9 cellular contexts compared by ENCODE assay signal in genomic region chr13:97109841-97110492, GRCh38.
DNase-seq lines count a peak whose midpoint lies in the region; ATAC-seq, FAIRE-seq and TF ChIP-seq lines count a peak whose summit lies in the region.
"Had no signal": no experiment of that assay in that cellular context is flagged by ENCODE, and none has a peak within 500 bp of the region (broad histone marks: within the 10 kb centered on the region; RNA-seq: fewer than 3 reads in every experiment).

No MANE protein-coding gene starts in this region.

- no peak overlapping the region for H2BK5ac ChIP-seq in H1 (ENCODE audit: low read depth, low read length)

- H3K9ac ChIP-seq in H1 (replicated peaks in 1 of 4; ENCODE audit: extremely low read depth in 1 of 4, low read depth in 3 of 4, low read length in 3 of 4), result no peak overlapping the region

- no peaks in the 10 kb centered on the region for H3K79me2 ChIP-seq in H1 (ENCODE audit: control insufficient read depth in 1 of 2, insufficient read depth in 2 of 2, low read length in 2 of 2)

- peak overlapping the region in 4 of 7 donors; percentile 39 to 62 (median 44) for H3K4me3 Mint-ChIP-seq in CD8-positive, alpha-beta memory T cell

- no peak overlapping the region for H3K27ac ChIP-seq in CD8-positive, alpha-beta memory T cell (ENCODE audit: low read depth, low read length)
- H3K27ac ChIP-seq in HL-60 (replicated peaks) (no peak overlapping the region), H1 (ENCODE audit: low read depth, low read length) (no peak overlapping the region)

- H4K8ac ChIP-seq in H1 (ENCODE audit: extremely low read depth, insufficient read depth, low read length), result no peak overlapping the region

- no peak overlapping the region for H3K23ac ChIP-seq in H1 (ENCODE audit: insufficient read length)

- peak; percentile 93 to 97 for TF ChIP-seq RAD21 in H1 (IDR thresholded peaks at IDR 0.05 in 1 of 2, conservative IDR thresholded peaks at IDR 0.05 in 1 of 2; ENCODE audit: low read depth in 2 of 2, low read length in 2 of 2)

- H3K14ac ChIP-seq in H1 (ENCODE audit: insufficient read length), result no peak overlapping the region

- H2BK12ac ChIP-seq in H1 (ENCODE audit: low read depth, low read length), result no peak overlapping the region

- FAIRE-seq in H1 (lab: Jason Lieb, UNC), result peak; percentile 24
- FAIRE-seq: endometrium had no signal

- TF ChIP-seq EP300 in H1 (IDR thresholded peaks at IDR 0.05; ENCODE audit: borderline replicate concordance in 1 of 2, low read depth in 2 of 2, low read length in 2 of 2), result no peak

- H3K36me3 Mint-ChIP-seq in CD8-positive, alpha-beta memory T cell, result no peaks in the 10 kb centered on the region

- H2AFZ ChIP-seq in H1 (ENCODE audit: low read length), result peak overlapping the region; percentile 89

- no peak overlapping the region for H4K5ac ChIP-seq in H1 (ENCODE audit: insufficient read length, low read depth, low read length)

- H2BK20ac ChIP-seq in H1 (ENCODE audit: low read length), result no peak overlapping the region

- peak; percentile 75 for TF ChIP-seq CTCF in HL-60 (IDR thresholded peaks at IDR 0.05; ENCODE audit: insufficient read depth, low read length)
- TF ChIP-seq CTCF in H1 (IDR thresholded peaks at IDR 0.05; ENCODE audit: control extremely low read depth in 1 of 3, insufficient read depth in 1 of 3, low read depth in 1 of 3, low read length in 3 of 3), result peak; percentile 79 to 93 (median 85)

- CTCF ChIA-PET in CD8-positive, alpha-beta memory T cell (lab: Charles Lee), result interaction anchor here (0.6 to 8.3 kb wide), 53 partner anchors 9 to 463 kb away, joined by 3 to 181 read pairs (median 4); partner anchors contain the start of genes MBNL2 and RAP2A
- CTCF ChIA-PET in H1 (lab: Charles Lee; ENCODE audit: partially characterized antibody), result interaction anchor here (0.6 to 13.0 kb wide), 39 partner anchors 17 to 650 kb away, joined by 3 to 105 read pairs (median 4); partner anchors contain the start of gene MBNL2

- H3K9me3 ChIP-seq in CD8-positive, alpha-beta memory T cell (ENCODE audit: low read length), result no peaks in the 10 kb centered on the region
- H3K9me3 ChIP-seq in H1 (ENCODE audit: insufficient read depth in 2 of 2, low read depth in 1 of 2, low read length in 1 of 2), result no peaks in the 10 kb centered on the region

- WGBS in H1 (ENCODE audit: extremely low coverage in 1 of 2, insufficient coverage in 1 of 2, insufficient read length in 1 of 2, insufficient replicate concordance in 2 of 2, low coverage in 1 of 2, low lambda C conversion rate in 2 of 2, missing lambda C conversion rate in 1 of 2), 2 experiments, result 25% methylated on average over 32 of the region's 34 CpGs; no CpG with 5 or more reads in 1 of the 2 experiments

- no peak overlapping the region for H3K56ac ChIP-seq in H1 (replicated peaks; ENCODE audit: insufficient read length, low read depth, low read length)

- POLR2A ChIA-PET in CD8-positive, alpha-beta memory T cell (lab: Charles Lee), result interaction anchor here (0.5 to 0.6 kb wide), 2 partner anchors 22 to 248 kb away, joined by 3 read pairs; no protein-coding TSS in a partner anchor
- POLR2A ChIA-PET in H1 (lab: Charles Lee; ENCODE audit: partially characterized antibody), result no interaction called here

- no peak overlapping the region for H3K18ac ChIP-seq in H1 (ENCODE audit: extremely low read depth, low read length)

- H3K4me1 ChIP-seq in CD8-positive, alpha-beta memory T cell (ENCODE audit: insufficient read depth, low read length), result no peaks in the 10 kb centered on the region
- no peaks in the 10 kb centered on the region; a peak in 1 of 7 replicates for H3K4me1 ChIP-seq in H1 (replicated peaks in 1 of 4; ENCODE audit: control insufficient read depth in 3 of 4, insufficient read depth in 4 of 4, low read length in 3 of 4)

- H3K4ac ChIP-seq in H1 (replicated peaks; ENCODE audit: insufficient read length, low read depth, low read length), result no peak overlapping the region

- no peaks in the 10 kb centered on the region for H3K27me3 ChIP-seq in CD8-positive, alpha-beta memory T cell (ENCODE audit: insufficient read depth, low read length, poor library complexity, severe bottlenecking)
- H3K27me3 ChIP-seq in HL-60 (ENCODE audit: insufficient read depth, poor library complexity, severe bottlenecking) (peaks cover 16% of the 10 kb centered on the region), H1 (replicated peaks in 1 of 4; ENCODE audit: control insufficient read depth in 3 of 4, extremely low read depth in 1 of 4, insufficient read depth in 3 of 4, low read length in 3 of 4) (no peaks in the 10 kb centered on the region)

- H3K4me1 Mint-ChIP-seq in CD8-positive, alpha-beta memory T cell, result peaks cover 12 to 17% (median 14%) of the 10 kb centered on the region in 3 donors

- H4K91ac ChIP-seq in H1 (replicated peaks; ENCODE audit: insufficient read length, low read length), result no peak overlapping the region

- no peaks in the 10 kb centered on the region for H3K36me3 ChIP-seq in CD8-positive, alpha-beta memory T cell (ENCODE audit: insufficient read depth, low read length)
- no peaks in the 10 kb centered on the region for H3K36me3 ChIP-seq in H1 (ENCODE audit: control insufficient read depth in 2 of 4, insufficient read depth in 4 of 4, low read length in 3 of 4)

- no peak overlapping the region for H2BK15ac ChIP-seq in H1 (ENCODE audit: low read length)

- no peak overlapping the region for H3K4me3 ChIP-seq in CD8-positive, alpha-beta memory T cell (ENCODE audit: low read length)
- H3K4me3 ChIP-seq in HL-60 (replicated peaks; ENCODE audit: insufficient read depth, low read length) (no peak overlapping the region), H1 (ENCODE audit: extremely low read depth in 1 of 4, insufficient read depth in 2 of 4, low read depth in 3 of 4, low read length in 4 of 4) (peak overlapping the region in 1 of 4 experiments; percentile 22; a peak in 1 of 8 replicates)

- H4K20me1 ChIP-seq in H1 (replicated peaks in 1 of 2; ENCODE audit: control insufficient read depth in 1 of 2, insufficient read depth in 2 of 2, low read length in 2 of 2), result no peaks in the 10 kb centered on the region

- DNase-seq in CD8-positive, alpha-beta memory T cell, result peak; percentile 69 to 79 (median 71)
- DNase-seq in HL-60 (ENCODE audit: low read depth in 1 of 2, low spot score in 1 of 2), result peak; percentile 70 to 91
- DNase-seq in NOMO-1 (lab: John Stamatoyannopoulos, UW; ENCODE audit: unreplicated experiment in 2 of 2), result peak; percentile 87 to 88
- DNase-seq in activated CD8-positive, alpha-beta memory T cell treated with anti-CD3 and anti-CD28 coated beads for 48 hours (ENCODE audit: low read depth in 2 of 3, low spot score in 2 of 3), result peak; percentile 56 to 78 (median 64)
- DNase-seq in H1 (ENCODE audit: low read depth in 1 of 2, low spot score in 2 of 2), result peak; percentile 36 to 92
- DNase-seq in mesenteric fat pad (ENCODE audit: low spot score), result peak; percentile 99
- peak; percentile 42 to 50 for DNase-seq in stimulated activated CD8-positive, alpha-beta memory T cell treated with anti-CD3 and anti-CD28 coated beads, Interleukin-15, amount 100 ng/mL, for 4 hours (ENCODE audit: low read depth in 2 of 2)

- peak overlapping the region in 5 of 8 donors; percentile 58 to 93 (median 78) for H3K27ac Mint-ChIP-seq in CD8-positive, alpha-beta memory T cell

- H3K4me2 ChIP-seq in H1 (ENCODE audit: insufficient read depth in 1 of 2, low read depth in 2 of 2, low read length in 2 of 2), result peak overlapping the region in 1 of 2 experiments; percentile 65; a peak in 3 of 4 replicates

- no peak overlapping the region for H2AK5ac ChIP-seq in H1 (ENCODE audit: low read depth, low read length)

- ATAC-seq in GM19468 (IDR thresholded peaks at IDR 0.05; ENCODE audit: extremely low read depth, unreplicated experiment), result peak; percentile 76

- TF ChIP-seq POLR2A in H1 (IDR thresholded peaks at IDR 0.05; ENCODE audit: control extremely low read depth in 1 of 2, low read depth in 2 of 2, low read length in 2 of 2), result no peak

- H3K23me2 ChIP-seq in H1 (ENCODE audit: low read depth, low read length), result no peaks in the 10 kb centered on the region

- H3K9me3 Mint-ChIP-seq in CD8-positive, alpha-beta memory T cell, result no peaks in the 10 kb centered on the region

- no peak overlapping the region for H2BK120ac ChIP-seq in H1 (replicated peaks; ENCODE audit: low read depth, low read length)

- H3K27me3 Mint-ChIP-seq in CD8-positive, alpha-beta memory T cell, result peaks cover 5 to 8% of the 10 kb centered on the region in 2 donors

- H3K79me1 ChIP-seq in H1 (ENCODE audit: low read depth, low read length), result no peaks in the 10 kb centered on the region

TF ChIP-seq in H1, 55 proteins besides CTCF, POLR2A, EP300 and RAD21 (continues in another document):
- TF ChIP-seq BACH1 (IDR thresholded peaks at IDR 0.05; ENCODE audit: low read length) (peak; percentile 75), KDM1A (IDR thresholded peaks at IDR 0.05; ENCODE audit: borderline replicate concordance, low read length) (no peak), HDAC2 (IDR thresholded peaks at IDR 0.05; ENCODE audit: borderline replicate concordance in 1 of 2, low read depth in 2 of 2, low read length in 2 of 2) (0 out of 4 replicates have a peak, but pooled peaks of 1 of the 2 experiments have one; percentile 45), SRF (IDR thresholded peaks at IDR 0.05; ENCODE audit: low read depth, low read length) (no peak), RNF2 (IDR thresholded peaks at IDR 0.05; ENCODE audit: borderline replicate concordance, low read depth, low read length, missing control alignments, poor library complexity, severe bottlenecking) (no peak), MAX (IDR thresholded peaks at IDR 0.05) (peak; percentile 76), CREB1 (IDR thresholded peaks at IDR 0.05) (0 out of 2 replicates have a peak, but pooled peaks have one; percentile 21), PHF8 (conservative IDR thresholded peaks at IDR 0.05; ENCODE audit: low read depth, low read length) (no peak), CEBPB (IDR thresholded peaks at IDR 0.05; ENCODE audit: low read depth, low read length) (peak; percentile 70), EGR1 (IDR thresholded peaks at IDR 0.05; ENCODE audit: borderline replicate concordance, low read depth, low read length) (no peak), RFX5 (IDR thresholded peaks at IDR 0.05; ENCODE audit: borderline replicate concordance, low read depth, low read length) (no peak), KDM4A (IDR thresholded peaks at IDR 0.05; ENCODE audit: low read depth, low read length, severe bottlenecking) (no peak)
- TF ChIP-seq, protein P1, sequence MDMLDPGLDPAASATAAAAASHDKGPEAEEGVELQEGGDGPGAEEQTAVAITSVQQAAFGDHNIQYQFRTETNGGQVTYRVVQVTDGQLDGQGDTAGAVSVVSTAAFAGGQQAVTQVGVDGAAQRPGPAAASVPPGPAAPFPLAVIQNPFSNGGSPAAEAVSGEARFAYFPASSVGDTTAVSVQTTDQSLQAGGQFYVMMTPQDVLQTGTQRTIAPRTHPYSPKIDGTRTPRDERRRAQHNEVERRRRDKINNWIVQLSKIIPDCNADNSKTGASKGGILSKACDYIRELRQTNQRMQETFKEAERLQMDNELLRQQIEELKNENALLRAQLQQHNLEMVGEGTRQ (IDR thresholded peaks at IDR 0.05; ENCODE audit: low read length), result no peak

Comparison
In these comparisons a context has a peak if more than half of its experiments do, and no peak if none do; other contexts are left out.
1. DNase-seq: peak in every context shown above with its lines; median percentile 99 in mesenteric fat pad; 88 in NOMO-1; 80 in HL-60; 71 in CD8-positive, alpha-beta memory T cell; 64 in activated CD8-positive, alpha-beta memory T cell treated with anti-CD3 and anti-CD28 coated beads for 48 hours; 64 in H1; 46 in stimulated activated CD8-positive, alpha-beta memory T cell treated with anti-CD3 and anti-CD28 coated beads, Interleukin-15, amount 100 ng/mL, for 4 hours.